ENCODE assay signal across 22 cellular contexts in genomic region chr2:113278073-113278811, GRCh38. TPM values are rescaled to one million over a fixed set of nuclear protein-coding genes. Genes with fewer than 3 reads are reported as not detected.
DNase-seq lines count a peak whose midpoint lies in the region; ATAC-seq and TF ChIP-seq lines count a peak whose summit lies in the region.
"Had no signal": no experiment of that assay in that cellular context is flagged by ENCODE, and none has a peak within 500 bp of the region (broad histone marks: within the 10 kb centered on the region; RNA-seq: fewer than 3 reads in every experiment).

No MANE protein-coding gene starts in this region.

- TF ChIP-seq CTCF in coronary artery (IDR thresholded peaks at IDR 0.05) (no peak), progenitor cell of endocrine pancreas (IDR thresholded peaks at IDR 0.05; ENCODE audit: unreplicated experiment) (no peak)

- H3K4me1 Mint-ChIP-seq in progenitor cell of endocrine pancreas (ENCODE audit: low read depth): peaks cover 9% of the 10 kb centered on the region
- H3K4me1 Mint-ChIP-seq in CD8-positive, alpha-beta memory T cell: peaks cover 8 to 22% (median 9%) of the 10 kb centered on the region in 3 donors

- DNase-seq in coronary artery (ENCODE audit: low spot score) (no peak), progenitor cell of endocrine pancreas (ENCODE audit: low spot score, unreplicated experiment) (no peak)
- no peak for DNase-seq in CD8-positive, alpha-beta memory T cell
- DNase-seq: CD8-positive, alpha-beta T cell; dermis blood vessel endothelial cell; mammary epithelial cell; NCI-H1930; NCI-H345; NCI-H82; ovary; right lobe of liver; SHP77 treated with DMSO at 0.1 percent for 48 hours; T-cell; tibial artery had no signal

- H3K36me3 ChIP-seq in HUES48 (ENCODE audit: control insufficient read depth, insufficient read depth, low read length): no peaks in the 10 kb centered on the region
- H3K36me3 ChIP-seq in iPS-20b (ENCODE audit: insufficient read depth, low read depth, low read length): no peaks in the 10 kb centered on the region
- H3K36me3 ChIP-seq in CD8-positive, alpha-beta memory T cell (ENCODE audit: insufficient read depth, low read length): no peaks in the 10 kb centered on the region
- H3K36me3 ChIP-seq: cardiac muscle cell, HAP-1, ovary, right lobe of liver, tibial artery had no signal

- no peak overlapping the region for H3K27ac Mint-ChIP-seq in progenitor cell of endocrine pancreas
- no peak overlapping the region for H3K27ac Mint-ChIP-seq in CD8-positive, alpha-beta memory T cell
- H3K27ac Mint-ChIP-seq: activated naive CD8-positive, alpha-beta T cell treated with anti-CD3 and anti-CD28 coated beads, Interleukin-2, amount 10 ng/mL, durations not matched to agents 7 days and 5 days; activated T-helper 1 cell treated with anti-CD3 and anti-CD28 coated beads, Interleukin-12 subunit alpha, Interleukin-12 subunit beta, Interleukin-2, Interleukin-4 antibody, amounts not matched to agents 30 ng/mL and 10 ng/mL and 1 ng/mL, durations not matched to agents 14 hours and 24 hours and 36 hours; CD8-positive, alpha-beta T cell; T-cell had no signal

- no peak overlapping the region for H3K27ac ChIP-seq in HUES48 (ENCODE audit: low read depth, low read length)
- no peak overlapping the region for H3K27ac ChIP-seq in coronary artery
- H3K27ac ChIP-seq in iPS-20b (ENCODE audit: low read length): no peak overlapping the region
- H3K27ac ChIP-seq in CD8-positive, alpha-beta memory T cell (ENCODE audit: low read depth, low read length): no peak overlapping the region
- H3K27ac ChIP-seq: cardiac muscle cell, ovary, tibial artery had no signal

- H3K9me3 Mint-ChIP-seq in progenitor cell of endocrine pancreas (ENCODE audit: low read depth): no peaks in the 10 kb centered on the region
- H3K9me3 Mint-ChIP-seq in CD8-positive, alpha-beta memory T cell: no peaks in the 10 kb centered on the region
- H3K9me3 Mint-ChIP-seq: activated naive CD8-positive, alpha-beta T cell treated with anti-CD3 and anti-CD28 coated beads, Interleukin-2, amount 10 ng/mL, durations not matched to agents 7 days and 5 days; activated T-helper 1 cell treated with anti-CD3 and anti-CD28 coated beads, Interleukin-12 subunit alpha, Interleukin-12 subunit beta, Interleukin-2, Interleukin-4 antibody, amounts not matched to agents 30 ng/mL and 10 ng/mL and 1 ng/mL, durations not matched to agents 14 hours and 24 hours and 36 hours; CD8-positive, alpha-beta T cell; T-cell had no signal

- CTCF ChIA-PET in CD8-positive, alpha-beta memory T cell (lab: Charles Lee): interaction anchor here (1.4 kb wide), 1 partner anchor 93 kb away, joined by 5 read pairs; no protein-coding TSS in a partner anchor

- peak overlapping the region; percentile 24 for H3K4me3 Mint-ChIP-seq in progenitor cell of endocrine pancreas (ENCODE audit: low read depth)
- no peak overlapping the region for H3K4me3 Mint-ChIP-seq in CD8-positive, alpha-beta memory T cell
- H3K4me3 Mint-ChIP-seq: activated T-helper 1 cell treated with anti-CD3 and anti-CD28 coated beads, Interleukin-12 subunit alpha, Interleukin-12 subunit beta, Interleukin-2, Interleukin-4 antibody, amounts not matched to agents 30 ng/mL and 10 ng/mL and 1 ng/mL, durations not matched to agents 14 hours and 24 hours and 36 hours had no signal

- no peak for ATAC-seq in HG03097 (IDR thresholded peaks at IDR 0.05; ENCODE audit: low FRiP score, unreplicated experiment)
- ATAC-seq in GM19023 (IDR thresholded peaks at IDR 0.05; ENCODE audit: unreplicated experiment): no peak
- ATAC-seq: CD8-positive, alpha-beta T cell had no signal

- H3K4me1 ChIP-seq in HUES48 (ENCODE audit: control insufficient read depth, insufficient read depth, low read length) (peaks cover 9% of the 10 kb centered on the region), iPS-20b (ENCODE audit: insufficient read depth, low read length) (peaks cover 3% of the 10 kb centered on the region; the same call in 1 of the 2 replicates)
- H3K4me1 ChIP-seq in CD8-positive, alpha-beta memory T cell (ENCODE audit: insufficient read depth, low read length): peaks cover 25% of the 10 kb centered on the region

- POLR2A ChIA-PET in CD8-positive, alpha-beta memory T cell (lab: Charles Lee): no interaction called here

- no peaks in the 10 kb centered on the region for H3K36me3 Mint-ChIP-seq in progenitor cell of endocrine pancreas (ENCODE audit: insufficient read depth)
- H3K36me3 Mint-ChIP-seq in CD8-positive, alpha-beta memory T cell: peaks cover 0 to 2% (median 0%) of the 10 kb centered on the region in 3 donors
- H3K36me3 Mint-ChIP-seq: activated naive CD8-positive, alpha-beta T cell treated with anti-CD3 and anti-CD28 coated beads, Interleukin-2, amount 10 ng/mL, durations not matched to agents 7 days and 5 days; CD8-positive, alpha-beta T cell; T-cell had no signal

- H3K4me3 ChIP-seq in HUES48 (ENCODE audit: low read depth, low read length) (peak overlapping the region; percentile 58), coronary artery (peak overlapping the region; percentile 47), iPS-20b (ENCODE audit: low read length) (peak overlapping the region; percentile 63)
- no peak overlapping the region for H3K4me3 ChIP-seq in CD8-positive, alpha-beta memory T cell (ENCODE audit: low read length)
- H3K4me3 ChIP-seq: HAP-1, ovary, tibial artery had no signal

- no peaks in the 10 kb centered on the region for H3K9me3 ChIP-seq in HUES48 (ENCODE audit: control insufficient read depth, insufficient read depth, low read length)
- H3K9me3 ChIP-seq in iPS-20b (ENCODE audit: insufficient read depth, low read depth, low read length): no peaks in the 10 kb centered on the region; the same call in 1 of the 2 replicates
- no peaks in the 10 kb centered on the region for H3K9me3 ChIP-seq in CD8-positive, alpha-beta memory T cell (ENCODE audit: low read length)
- H3K9me3 ChIP-seq: HAP-1, ovary, right lobe of liver, tibial artery had no signal

- peaks cover 97% of the 10 kb centered on the region for H3K27me3 Mint-ChIP-seq in progenitor cell of endocrine pancreas
- H3K27me3 Mint-ChIP-seq in CD8-positive, alpha-beta memory T cell: peaks cover 52 to 67% of the 10 kb centered on the region in 2 donors

- no peak overlapping the region for H3K9ac ChIP-seq in HUES48 (ENCODE audit: low read depth, low read length)
- H3K9ac ChIP-seq in iPS-20b (ENCODE audit: low read depth, low read length): no peak overlapping the region

- H3K27me3 ChIP-seq in HUES48 (ENCODE audit: control insufficient read depth, insufficient read depth, low read length) (peaks cover 99% of the 10 kb centered on the region), iPS-20b (ENCODE audit: insufficient read depth, low read length) (peaks cover 99% of the 10 kb centered on the region)
- peaks cover 35% of the 10 kb centered on the region for H3K27me3 ChIP-seq in CD8-positive, alpha-beta memory T cell (ENCODE audit: insufficient read depth, low read length, poor library complexity, severe bottlenecking)
- H3K27me3 ChIP-seq: ovary had no signal

RNA-seq across cellular contexts. Expression of gene PAX8, which starts 0.5 kb away (rescaled TPM):
- total RNA-seq in progenitor cell of endocrine pancreas: 3.9 and 8.4 TPM in 2 replicates
- total RNA-seq in CD8-positive, alpha-beta memory T cell: 1 to 10 TPM; 2.3 TPM
- polyA plus RNA-seq in CD8-positive, alpha-beta memory T cell: 0.97 TPM
- total RNA-seq: cardiac muscle cell had no signal
- polyA plus RNA-seq: cardiac muscle cell had no signal
